Comparison of ENCODE assay signal across 24 cellular contexts in the genomic region with DNA sequence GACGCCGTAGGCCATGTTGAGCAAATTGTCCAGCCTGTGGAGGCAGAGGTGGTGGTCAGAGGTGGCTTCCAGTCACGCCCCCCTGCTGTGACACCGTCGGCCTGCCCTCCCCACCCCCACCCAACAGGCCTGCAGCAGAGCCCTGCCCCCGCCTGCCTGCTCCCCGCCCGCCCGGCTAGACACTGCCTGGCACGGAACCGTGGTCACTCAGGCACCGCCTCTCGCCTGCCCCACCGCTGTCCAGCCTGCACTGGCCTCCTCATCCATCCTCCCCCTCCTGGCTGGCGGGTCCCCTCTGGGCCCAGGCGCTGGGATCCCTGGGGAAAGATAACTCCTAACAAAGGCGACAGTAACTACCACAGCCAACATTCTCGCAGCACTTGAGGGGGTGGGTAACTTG. TPM values are rescaled to one million over a fixed set of nuclear protein-coding genes. Genes with fewer than 3 reads are reported as not detected.
A peak's percentile ranks its signal among the peaks of the same experiment; 100 is the strongest.
DNase-seq lines count a peak whose midpoint lies in the region; ATAC-seq lines count a peak whose summit lies in the region.
"Had no signal": no experiment of that assay in that cellular context is flagged by ENCODE, and none has a peak within 500 bp of the region (broad histone marks: within the 10 kb centered on the region; RNA-seq: fewer than 3 reads in every experiment).

No MANE protein-coding gene starts in this region.

- no peak for ATAC-seq in HG02763 (IDR thresholded peaks at IDR 0.05; ENCODE audit: unreplicated experiment)
- ATAC-seq: left lung had no signal

- DNase-seq in Ammon's horn (ENCODE audit: low spot score), result peak; percentile 95
- DNase-seq in OCI-M1 (lab: John Stamatoyannopoulos, UW), result peak; percentile 51
- DNase-seq in globus pallidus (ENCODE audit: low spot score), result peak; percentile 96
- DNase-seq in myocyte (ENCODE audit: low read depth), result peak; percentile 16
- DNase-seq in NCI-H2029 (lab: John Stamatoyannopoulos, UW), result no peak
- DNase-seq in SHP77 treated with DMSO at 0.1 percent for 48 hours (lab: John Stamatoyannopoulos, UW), result no peak
- DNase-seq in islet precursor cell, result no peak
- DNase-seq: activated CD8-positive, alpha-beta memory T cell treated with anti-CD3 and anti-CD28 coated beads, Interleukin-2, amount 50 U/mL, for 48 hours; activated effector memory CD4-positive, alpha-beta T cell treated with Interleukin-2 at 50 U/mL for 16 hours; DMS 273 treated with DMSO at 0.1 percent for 48 hours; GDM1; GM23248; NCI-H1417; NCI-H2107; NK-92 treated with Interleukin-12 subunit alpha and Interleukin-12 subunit beta, amount 100 ng/mL, for 24 hours; retina; stimulated activated CD8-positive, alpha-beta memory T cell treated with anti-CD3 and anti-CD28 coated beads, Interleukin-4, amount 100 ng/mL, for 48 hours had no signal

RNA-seq across cellular contexts. Expression of a gene that starts 21.7 kb away (rescaled TPM):
- 93.8 and 118 TPM in 2 replicates for total RNA-seq in myocyte
- polyA plus RNA-seq in myocyte (2012), result 254 TPM

RNA-seq across cellular contexts. Expression of a gene that starts 22.2 kb away (rescaled TPM):
- total RNA-seq in myocyte, result 0.10 and 0.32 TPM in 2 replicates
- 0.93 TPM for polyA plus RNA-seq in myocyte (2012)
- total RNA-seq: mononuclear cell; T-helper 2 cell treated with Interferon-gamma antibody and Interleukin-4, amounts not matched to agents 100 ng/mL and 5 ng/mL, for 36 hours had no signal

RNA-seq across cellular contexts. Expression of a gene that starts 23.7 kb away (rescaled TPM):
- not detected in 2 replicates for total RNA-seq in myocyte
- not detected for polyA plus RNA-seq in myocyte (2012)
- total RNA-seq: fibroblast of villous mesenchyme, GM23248, mononuclear cell, NCI-H460, subcutaneous adipose tissue had no signal
- polyA plus RNA-seq: GM23248 had no signal

RNA-seq across cellular contexts. Expression of a gene that starts 38.0 kb away (rescaled TPM):
- 0.72 and 2.3 TPM in 2 replicates for total RNA-seq in myocyte
- polyA plus RNA-seq in myocyte (2012), result 3.3 TPM
- total RNA-seq: mononuclear cell; T-helper 2 cell treated with Interferon-gamma antibody and Interleukin-4, amounts not matched to agents 100 ng/mL and 5 ng/mL, for 36 hours had no signal

RNA-seq across cellular contexts. Expression of a gene that starts 48.5 kb away (rescaled TPM):
- 5.0 and 5.9 TPM in 2 replicates for total RNA-seq in myocyte
- polyA plus RNA-seq in myocyte (2012), result 7.8 TPM

Comparison
In these comparisons a context has a peak if more than half of its experiments do, and no peak if none do; other contexts are left out.
1. DNase-seq: peak in Ammon's horn (single experiment), OCI-M1 (single experiment), globus pallidus (single experiment) and myocyte (single experiment); none in NCI-H2029 (single experiment), SHP77 treated with DMSO at 0.1 percent for 48 hours (single experiment) and islet precursor cell (single experiment).